8 cellular contexts compared by ENCODE assay signal in the genomic region with DNA sequence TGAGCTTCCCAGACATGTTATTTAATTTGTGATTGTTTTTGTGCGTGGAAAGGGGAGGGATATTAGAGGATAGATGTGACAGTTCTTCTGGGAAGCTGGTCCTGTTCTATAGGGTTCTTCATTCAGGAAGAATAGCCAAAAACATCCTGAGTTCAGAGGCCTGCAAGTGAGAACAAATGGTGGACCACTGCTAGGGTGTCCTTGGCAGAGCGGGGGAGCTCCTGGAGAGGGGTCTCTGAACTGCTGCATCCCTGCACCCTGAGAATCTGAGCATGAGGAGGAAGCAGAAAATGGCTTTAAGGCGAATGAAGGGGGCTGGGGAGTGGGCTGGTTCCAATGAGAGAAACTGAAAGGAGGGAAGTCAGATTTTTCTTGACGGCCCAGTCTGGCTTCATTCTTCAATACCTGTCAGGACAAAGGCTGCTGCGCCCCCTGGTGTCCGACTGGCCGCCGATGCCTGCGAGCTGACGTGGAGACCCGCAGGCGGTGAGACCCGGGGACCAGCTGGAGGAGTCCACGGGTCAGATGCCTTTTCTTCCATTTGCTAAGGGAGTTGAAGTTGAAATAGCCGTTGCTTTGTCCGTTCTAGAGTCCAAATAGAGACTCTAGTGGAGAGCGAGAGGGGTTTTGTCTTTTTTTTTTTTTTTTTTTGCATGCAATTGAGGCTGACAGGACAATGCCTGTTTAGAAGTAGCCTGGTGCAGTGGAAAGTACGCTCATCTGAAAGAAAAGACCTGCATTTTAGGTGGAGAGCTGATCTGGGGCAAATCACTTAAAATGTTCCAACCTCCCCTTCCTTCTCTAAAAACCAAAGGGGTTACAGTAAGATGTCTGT. TPM values are rescaled to one million over a fixed set of nuclear protein-coding genes. Genes with fewer than 3 reads are reported as not detected.
DNase-seq lines count a peak whose midpoint lies in the region; ATAC-seq and TF ChIP-seq lines count a peak whose summit lies in the region.

No MANE protein-coding gene starts in this region.

- no peak overlapping the region for H3K27ac Mint-ChIP-seq in HFFc6

- no peak overlapping the region for H2AFZ ChIP-seq in SU-DHL-6 (ENCODE audit: low read depth, low read length, severe bottlenecking)

- no peaks in the 10 kb centered on the region for H3K36me3 Mint-ChIP-seq in HFFc6 (ENCODE audit: low read depth)

- H3K27me3 ChIP-seq in SU-DHL-6 (ENCODE audit: low read length) (no peaks in the 10 kb centered on the region), adipocyte (replicated peaks; ENCODE audit: control insufficient read depth, insufficient read depth, low read length) (peaks cover 37% of the 10 kb centered on the region), heart right ventricle (peaks cover 0 to 31% (median 0%) of the 10 kb centered on the region in 7 donors)

- peaks cover 37% of the 10 kb centered on the region for H3K27me3 Mint-ChIP-seq in HFFc6 (ENCODE audit: insufficient read depth)

- no peak overlapping the region for H3K4me2 ChIP-seq in SU-DHL-6 (ENCODE audit: low read depth, low read length, poor library complexity, severe bottlenecking)

- intact Hi-C loops in heart right ventricle (cut with DNase I) = loop anchor here (1.0 to 10.0 kb wide), 21 partner anchors 36 to 1001 kb away; a partner anchor contains a TSS

- ATAC-seq in heart right ventricle = peak; percentile 58 to 82 (median 76)

- peaks cover 40% of the 10 kb centered on the region for H3K4me1 ChIP-seq in adipocyte (ENCODE audit: control insufficient read depth, insufficient read depth, low read length)
- peaks cover 0 to 75% (median 49%) of the 10 kb centered on the region in 9 donors for H3K4me1 ChIP-seq in heart right ventricle

- peak overlapping the region; percentile 42; the same call in 1 of the 2 replicates for H3K4me3 Mint-ChIP-seq in HFFc6

- no peaks in the 10 kb centered on the region for H3F3A ChIP-seq in SU-DHL-6 (ENCODE audit: insufficient read depth)

- H3K9ac ChIP-seq in SU-DHL-6 (ENCODE audit: low read length) (no peak overlapping the region), adipocyte (ENCODE audit: low read length) (peak overlapping the region; percentile 52)

- H3K9me3 ChIP-seq in SU-DHL-6 (ENCODE audit: insufficient read depth, low read length) (no peaks in the 10 kb centered on the region), adipocyte (ENCODE audit: control insufficient read depth, low read length) (no peaks in the 10 kb centered on the region), heart right ventricle (no peaks in the 10 kb centered on the region)

- no peaks in the 10 kb centered on the region for H4K20me1 ChIP-seq in SU-DHL-6 (ENCODE audit: low read depth, low read length)

- DNase-seq in HFFc6 = peak; percentile 55
- DNase-seq in NAMALWA (ENCODE audit: low spot score) = peak; percentile 81
- peak; percentile 95 for DNase-seq in adipocyte (ENCODE audit: low read depth)
- peak; percentile 96 to 97 for DNase-seq in heart right ventricle
- DNase-seq in retina = peak; percentile 93
- DNase-seq in GF-D8 (lab: John Stamatoyannopoulos, UW) = no peak

- WGBS in heart right ventricle, 2 donors = 14 to 15% methylated on average over 18 of the region's 18 CpGs

- H3K36me3 ChIP-seq in SU-DHL-6 (ENCODE audit: low read length) (no peaks in the 10 kb centered on the region), adipocyte (ENCODE audit: control insufficient read depth, insufficient read depth, low read length, severe bottlenecking) (no peaks in the 10 kb centered on the region), heart right ventricle (peaks cover 0 to 5% (median 0%) of the 10 kb centered on the region in 9 donors)

- no peak overlapping the region for H3K4me3 ChIP-seq in GM12875 (ENCODE audit: low read depth, low read length)
- H3K4me3 ChIP-seq in SU-DHL-6 (ENCODE audit: insufficient read depth, low read length, poor library complexity, severe bottlenecking) = no peak overlapping the region
- H3K4me3 ChIP-seq in adipocyte (ENCODE audit: low read length) = peak overlapping the region; percentile 66
- H3K4me3 ChIP-seq in heart right ventricle = peak overlapping the region in 5 of 10 donors; percentile 25 to 44 (median 31)

- TF ChIP-seq CTCF in GM12875 (IDR thresholded peaks at IDR 0.05; ENCODE audit: borderline replicate concordance, insufficient read depth, low read depth, low read length) (peak; percentile 83), HFFc6 (IDR thresholded peaks at IDR 0.05) (peak; percentile 96), SU-DHL-6 (IDR thresholded peaks at IDR 0.05; ENCODE audit: insufficient read depth, low read length, poor library complexity, severe bottlenecking) (peak; percentile 86), heart right ventricle (IDR thresholded peaks at IDR 0.05) (peak; percentile 90 to 97 (median 91))

- peaks cover 17% of the 10 kb centered on the region for H3K4me1 Mint-ChIP-seq in HFFc6 (ENCODE audit: low read depth)

- no peak overlapping the region for H3K27ac ChIP-seq in SU-DHL-6 (ENCODE audit: low read depth, low read length)
- peak overlapping the region in 9 of 10 donors; percentile 26 to 98 (median 92) for H3K27ac ChIP-seq in heart right ventricle

- no peaks in the 10 kb centered on the region for H3K9me3 Mint-ChIP-seq in HFFc6

- no peaks in the 10 kb centered on the region for H3K79me2 ChIP-seq in SU-DHL-6 (ENCODE audit: insufficient read depth, low read length)

- H3K9me2 ChIP-seq in SU-DHL-6 (replicated peaks; ENCODE audit: insufficient read depth, low read length) = no peaks in the 10 kb centered on the region

RNA-seq across cellular contexts. Expression of a gene that starts 39.5 kb away (rescaled TPM):
- 1 to 10 TPM in 4 of 6 experiments, under 1 TPM in 2; 0.69 to 6.2 (median 4.4) TPM for total RNA-seq in HFFc6 (2021; fragmentation: NEBNext Ultra II Directional; extraction: Animal tissue kit (Norgen Biotek cat#: 25700))
- 100 to 1,000 TPM in 9 of 10 donors, 10 to 100 TPM in 1; 96.8 to 145 (median 126) TPM for total RNA-seq in heart right ventricle
- polyA plus RNA-seq in heart right ventricle = 10 to 100 TPM; 16.7 to 37.2 TPM

Comparison
In these comparisons a context has a peak if more than half of its experiments do, and no peak if none do; other contexts are left out.
1. RNA of a gene that starts 39.5 kb away (total RNA-seq): 96.8 to 145 TPM in heart right ventricle; 0.69 to 6.2 TPM in HFFc6; every median in the first group is over 10 times any median in the second.
2. Peak in every context shown above with its lines, with median percentiles within 50 percentile points of each other: CTCF ChIP-seq.